Comparison of ENCODE assay signal across 22 cellular contexts in genomic region chr6:136474241-136474640, GRCh38.
"Had no signal": no experiment of that assay in that cellular context is flagged by ENCODE, and none has a peak within 500 bp of the region (broad histone marks: within the 10 kb centered on the region; RNA-seq: fewer than 3 reads in every experiment).

No MANE protein-coding gene starts in this region.

- H3K27ac ChIP-seq: coronary artery, epithelial cell of prostate, esophagus squamous epithelium, gastrocnemius medialis, heart right ventricle, left lung, lower lobe of right lung had no signal

- H3K4me1 ChIP-seq: gastrocnemius medialis, heart right ventricle had no signal

- H3K4me3 ChIP-seq: coronary artery, esophagus squamous epithelium, gastrocnemius medialis, heart right ventricle, left lung, lower lobe of right lung, mucosa of descending colon had no signal

- H3K9me3 ChIP-seq: esophagus squamous epithelium, gastrocnemius medialis, left lung, lower lobe of right lung, mucosa of descending colon had no signal

- ATAC-seq: effector memory CD8-positive, alpha-beta T cell; esophagus mucosa; gastrocnemius medialis; heart right ventricle; left cardiac atrium; left lung; left ventricle myocardium superior; lower lobe of right lung; mucosa of descending colon had no signal

- H3K36me3 ChIP-seq: esophagus squamous epithelium, gastrocnemius medialis, heart right ventricle, left lung, lower lobe of right lung had no signal

- H3K27me3 ChIP-seq: esophagus squamous epithelium, gastrocnemius medialis, heart right ventricle, left lung had no signal

- DNase-seq: dermis blood vessel endothelial cell; effector CD8-positive, alpha-beta T cell; effector memory CD8-positive, alpha-beta T cell; endodermal cell; erythroblast; esophagus squamous epithelium; foreskin melanocyte; gastrocnemius medialis; glutamatergic neuron; head of caudate nucleus; heart right ventricle; hippocampal formation; left cardiac atrium; left lung; left ventricle myocardium superior; lower lobe of right lung; mesenchymal stem cell; mucosa of descending colon; naive B cell had no signal
